In the genomic region with DNA sequence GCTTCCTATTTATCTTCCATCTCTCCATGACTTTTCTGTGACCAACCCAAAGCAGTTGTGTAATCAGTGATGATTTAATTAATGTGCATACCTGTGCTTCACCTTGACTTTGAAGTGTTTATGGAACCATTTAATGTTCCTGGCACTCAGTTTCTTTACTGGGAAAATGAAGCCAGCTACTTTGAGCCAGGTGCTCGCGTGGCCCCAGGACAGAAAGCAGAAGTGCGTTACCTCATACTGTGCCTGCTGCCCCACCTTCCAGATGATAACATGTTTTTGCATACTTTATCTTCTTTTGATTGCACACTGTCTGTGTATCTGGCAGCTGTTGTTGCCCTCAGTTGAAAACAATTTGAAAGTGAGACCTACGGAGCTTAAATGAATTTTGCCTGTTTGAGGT, we compare ENCODE assay signal across 11 cellular contexts.
DNase-seq lines count a peak whose midpoint lies in the region; ATAC-seq and TF ChIP-seq lines count a peak whose summit lies in the region.
"Had no signal": no experiment of that assay in that cellular context is flagged by ENCODE, and none has a peak within 500 bp of the region (broad histone marks: within the 10 kb centered on the region; RNA-seq: fewer than 3 reads in every experiment).

No MANE protein-coding gene starts in this region.

- dilution Hi-C loops in mammary epithelial cell (cut with HindIII; ENCODE audit: low sequenced_read_pairs) = no loop called here

- no peaks in the 10 kb centered on the region for H3K79me2 ChIP-seq in mammary epithelial cell (ENCODE audit: insufficient read depth, low read length)

- peaks cover 8% of the 10 kb centered on the region for H3K27me3 Mint-ChIP-seq in MCF 10A (ENCODE audit: insufficient read depth, unreplicated experiment)
- H3K27me3 Mint-ChIP-seq in activated naive CD4-positive, alpha-beta T cell treated with anti-CD3 and anti-CD28 coated beads, Interleukin-2, amount 10 ng/mL, durations not matched to agents 7 days and 5 days = peaks cover 22% of the 10 kb centered on the region
- H3K27me3 Mint-ChIP-seq in activated naive CD8-positive, alpha-beta T cell treated with anti-CD3 and anti-CD28 coated beads, Interleukin-2, amount 50 U/mL, for 24 hours = peaks cover 9% of the 10 kb centered on the region

- no peaks in the 10 kb centered on the region for H3K27me3 ChIP-seq in mammary epithelial cell (ENCODE audit: insufficient read depth, low read length)

- 7% methylated on average over 4 of the region's 4 CpGs for WGBS in mammary epithelial cell (ENCODE audit: low coverage, missing lambda C conversion rate)

- ATAC-seq in HG03045 (IDR thresholded peaks at IDR 0.05; ENCODE audit: unreplicated experiment) = peak; percentile 86
- no peak for ATAC-seq in activated naive CD8-positive, alpha-beta T cell treated with anti-CD3 and anti-CD28 coated beads, Interleukin-2, amount 50 U/mL, for 24 hours

- CTCF ChIA-PET in mammary epithelial cell (lab: Charles Lee; ENCODE audit: low non-redundant PET) = no interaction called here
- CTCF ChIA-PET in MCF 10A (lab: Yijun Ruan, JAX) = interaction anchor here (0.6 to 2.1 kb wide), 5 partner anchors 20 to 254 kb away, joined by 3 to 14 read pairs (median 4); no protein-coding TSS in a partner anchor
- CTCF ChIA-PET in activated naive CD4-positive, alpha-beta T cell treated with anti-CD3 and anti-CD28 coated beads, Interleukin-2, amount 10 ng/mL, durations not matched to agents 7 days and 5 days (lab: Charles Lee) = interaction anchor here (0.5 to 0.7 kb wide), 2 partner anchors 30 to 179 kb away, joined by 3 to 6 read pairs; no protein-coding TSS in a partner anchor

- H3K4me1 Mint-ChIP-seq in MCF 10A (ENCODE audit: insufficient read depth, unreplicated experiment) = peaks cover 6% of the 10 kb centered on the region
- H3K4me1 Mint-ChIP-seq in activated naive CD4-positive, alpha-beta T cell treated with anti-CD3 and anti-CD28 coated beads, Interleukin-2, amount 10 ng/mL, durations not matched to agents 7 days and 5 days = peaks cover 5% of the 10 kb centered on the region
- peaks cover 29% of the 10 kb centered on the region for H3K4me1 Mint-ChIP-seq in activated naive CD8-positive, alpha-beta T cell treated with anti-CD3 and anti-CD28 coated beads, Interleukin-2, amount 50 U/mL, for 24 hours

- DNase-seq in mammary epithelial cell (peak; percentile 25), MCF 10A (ENCODE audit: unreplicated experiment) (no peak), NCI-H748 (lab: John Stamatoyannopoulos, UW; ENCODE audit: unreplicated experiment) (peak; percentile 88), AG20443 (ENCODE audit: low spot score) (no peak), C1 segment of cervical spinal cord (lab: John Stamatoyannopoulos, UW) (no peak)
- no peak for DNase-seq in activated naive CD4-positive, alpha-beta T cell treated with anti-CD3 and anti-CD28 coated beads, Interleukin-2, amount 10 ng/mL, durations not matched to agents 7 days and 5 days
- no peak for DNase-seq in activated naive CD8-positive, alpha-beta T cell treated with anti-CD3 and anti-CD28 coated beads, Interleukin-2, amount 50 U/mL, for 24 hours
- DNase-seq: HFFc6 had no signal

- no TSS peak for BruUV-seq in mammary epithelial cell (replicated peaks; lab: Mats Ljungman, UMichigan)
- no TSS peak for BruUV-seq in MCF 10A (replicated peaks; lab: Mats Ljungman, UMichigan)

- H3K36me3 ChIP-seq in mammary epithelial cell (ENCODE audit: insufficient read depth, low read length) = no peaks in the 10 kb centered on the region
- H3K36me3 ChIP-seq: thoracic aorta had no signal

- in situ Hi-C loops in mammary epithelial cell (cut with MboI; ENCODE audit: low sequenced_read_pairs in 2 of 2) = loop anchor here in 1 of 2 donors (10.0 kb wide), 1 partner anchor 116 kb away; no protein-coding TSS in a partner anchor

- TF ChIP-seq CTCF in mammary epithelial cell (conservative IDR thresholded peaks at IDR 0.05 in 1 of 2, IDR thresholded peaks at IDR 0.05 in 1 of 2; ENCODE audit: extremely low read depth in 1 of 2, insufficient read depth in 1 of 2, low read depth in 1 of 2, low read length in 2 of 2) (no peak), MCF 10A (IDR thresholded peaks at IDR 0.05; ENCODE audit: unreplicated experiment) (no peak)

- POLR2A ChIA-PET in MCF 10A (lab: Yijun Ruan, JAX) = interaction anchor here (1.0 to 2.1 kb wide), 5 partner anchors 8 to 61 kb away, joined by 3 to 18 read pairs (median 4); partner anchors contain the start of gene PMAIP1

- H3K9me3 Mint-ChIP-seq in MCF 10A (ENCODE audit: unreplicated experiment) = no peaks in the 10 kb centered on the region
- no peaks in the 10 kb centered on the region for H3K9me3 Mint-ChIP-seq in activated naive CD4-positive, alpha-beta T cell treated with anti-CD3 and anti-CD28 coated beads, Interleukin-2, amount 10 ng/mL, durations not matched to agents 7 days and 5 days
- H3K9me3 Mint-ChIP-seq in activated naive CD8-positive, alpha-beta T cell treated with anti-CD3 and anti-CD28 coated beads, Interleukin-2, amount 50 U/mL, for 24 hours = no peaks in the 10 kb centered on the region
- H3K9me3 Mint-ChIP-seq: HFFc6 had no signal

- H3K9ac ChIP-seq in mammary epithelial cell (ENCODE audit: insufficient read depth, low read length) = no peak overlapping the region

- peak overlapping the region; percentile 28 for H3K4me2 ChIP-seq in mammary epithelial cell (ENCODE audit: insufficient read depth, low read depth, low read length)

- peaks cover 5% of the 10 kb centered on the region for H3K36me3 Mint-ChIP-seq in MCF 10A (ENCODE audit: insufficient read depth, unreplicated experiment)
- no peaks in the 10 kb centered on the region for H3K36me3 Mint-ChIP-seq in activated naive CD4-positive, alpha-beta T cell treated with anti-CD3 and anti-CD28 coated beads, Interleukin-2, amount 10 ng/mL, durations not matched to agents 7 days and 5 days
- H3K36me3 Mint-ChIP-seq in activated naive CD8-positive, alpha-beta T cell treated with anti-CD3 and anti-CD28 coated beads, Interleukin-2, amount 50 U/mL, for 24 hours (ENCODE audit: low read depth) = no peaks in the 10 kb centered on the region

- no peaks in the 10 kb centered on the region for H4K20me1 ChIP-seq in mammary epithelial cell (ENCODE audit: insufficient read depth, low read length)

- no peak overlapping the region for H2AFZ ChIP-seq in mammary epithelial cell (ENCODE audit: low read depth, low read length)

- H3K4me3 ChIP-seq in mammary epithelial cell (replicated peaks in 1 of 3; ENCODE audit: insufficient read depth in 1 of 3, low read depth in 2 of 3, low read length in 3 of 3) = no peak overlapping the region
- H3K4me3 ChIP-seq: SK-N-MC, thoracic aorta had no signal

- H3K4me1 ChIP-seq in mammary epithelial cell (ENCODE audit: insufficient read depth, low read length) = peaks cover 34% of the 10 kb centered on the region

- no peaks in the 10 kb centered on the region for H3K9me3 ChIP-seq in mammary epithelial cell (replicated peaks; ENCODE audit: insufficient read depth, low read length)
- H3K9me3 ChIP-seq: thoracic aorta had no signal

- intact Hi-C loops in mammary epithelial cell (cut with micrococcal nuclease) (no loop called here), MCF 10A (cut with micrococcal nuclease) (no loop called here)

- H3K4me3 Mint-ChIP-seq in MCF 10A (ENCODE audit: unreplicated experiment) = no peak overlapping the region
- no peak overlapping the region for H3K4me3 Mint-ChIP-seq in activated naive CD4-positive, alpha-beta T cell treated with anti-CD3 and anti-CD28 coated beads, Interleukin-2, amount 10 ng/mL, durations not matched to agents 7 days and 5 days
- no peak overlapping the region for H3K4me3 Mint-ChIP-seq in activated naive CD8-positive, alpha-beta T cell treated with anti-CD3 and anti-CD28 coated beads, Interleukin-2, amount 50 U/mL, for 24 hours
- H3K4me3 Mint-ChIP-seq: HFFc6 had no signal

- H3K27ac ChIP-seq in mammary epithelial cell (ENCODE audit: insufficient read depth, low read depth, low read length) = no peak overlapping the region
- H3K27ac ChIP-seq: SK-N-MC, thoracic aorta had no signal

- no peak overlapping the region for H3K27ac Mint-ChIP-seq in MCF 10A (ENCODE audit: low read depth, unreplicated experiment)
- no peak overlapping the region for H3K27ac Mint-ChIP-seq in activated naive CD4-positive, alpha-beta T cell treated with anti-CD3 and anti-CD28 coated beads, Interleukin-2, amount 10 ng/mL, durations not matched to agents 7 days and 5 days
- no peak overlapping the region for H3K27ac Mint-ChIP-seq in activated naive CD8-positive, alpha-beta T cell treated with anti-CD3 and anti-CD28 coated beads, Interleukin-2, amount 50 U/mL, for 24 hours
- H3K27ac Mint-ChIP-seq: HFFc6 had no signal

Comparison
In these comparisons a context has a peak if more than half of its experiments do, and no peak if none do; other contexts are left out.
1. DNase-seq: peak in mammary epithelial cell (single experiment) and NCI-H748 (single experiment); none in MCF 10A (single experiment), AG20443 (single experiment), activated naive CD4-positive, alpha-beta T cell treated with anti-CD3 and anti-CD28 coated beads, Interleukin-2, amount 10 ng/mL, durations not matched to agents 7 days and 5 days (single experiment), activated naive CD8-positive, alpha-beta T cell treated with anti-CD3 and anti-CD28 coated beads, Interleukin-2, amount 50 U/mL, for 24 hours (single experiment) and C1 segment of cervical spinal cord (0 of 14).